ENCODE assay signal across 16 cellular contexts in genomic region chr10:103580422-103580821, GRCh38.
"Had no signal": no experiment of that assay in that cellular context is flagged by ENCODE, and none has a peak within 500 bp of the region (broad histone marks: within the 10 kb centered on the region; RNA-seq: fewer than 3 reads in every experiment).

No MANE protein-coding gene starts in this region.

- DNase-seq: activated CD4-positive, alpha-beta T cell treated with anti-CD3 and anti-CD28 coated beads, Interleukin-2, amount 50 U/mL, for 48 hours; activated CD4-positive, CD25-positive, alpha-beta regulatory T cell treated with anti-CD3 and anti-CD28 coated beads, Interleukin-2, amount 50 U/mL, for 72 hours; activated effector memory CD4-positive, alpha-beta T cell treated with Interleukin-2 at 50 U/mL for 16 hours; activated naive CD4-positive, alpha-beta T cell treated with anti-CD3 and anti-CD28 coated beads, Interleukin-2, amount 50 U/mL, for 16 hours; activated T-cell treated with anti-CD3 and anti-CD28 coated beads, Interleukin-2, amount 50 U/mL, for 4 hours; kidney glomerular epithelial cell; lower lobe of right lung; naive B cell; pancreas; stimulated activated CD4-positive, alpha-beta T cell treated with anti-CD3 and anti-CD28 coated beads, Interleukin-15, amount 100 ng/mL, for 24 hours; stimulated activated CD4-positive, alpha-beta T cell treated with anti-CD3 and anti-CD28 coated beads, Interleukin-4, amount 100 ng/mL, for 1 hour; stimulated activated naive B cell treated with anti-CD40 and anti-IgM and Interleukin-4, amounts not matched to agents 10 μg/mL and 1 μg/mL and 100 μg/mL, for 72 hours; transverse colon had no signal

- H3K27me3 ChIP-seq: pancreas had no signal

- H3K27ac Mint-ChIP-seq: mesothelial cell of epicardium; naive B cell; stimulated activated naive B cell treated with anti-CD40 and anti-IgM and Interleukin-4, amounts not matched to agents 10 μg/mL and 1 μg/mL and 100 μg/mL, for 72 hours had no signal

- ATAC-seq: activated T-cell treated with anti-CD3 and anti-CD28 coated beads, Interleukin-2, amount 50 U/mL, for 4 hours; esophagus mucosa; lower lobe of right lung; pancreas; stimulated activated naive B cell treated with anti-CD40 and anti-IgM and Interleukin-4, amounts not matched to agents 10 μg/mL and 1 μg/mL and 100 μg/mL, for 72 hours had no signal

- H3K9me3 ChIP-seq: lower lobe of right lung, pancreas, transverse colon had no signal

- H3K36me3 Mint-ChIP-seq: naive B cell; stimulated activated naive B cell treated with anti-CD40 and anti-IgM and Interleukin-4, amounts not matched to agents 10 μg/mL and 1 μg/mL and 100 μg/mL, for 72 hours had no signal

- H3K4me3 ChIP-seq: lower lobe of right lung, pancreas, skin epidermis, transverse colon had no signal

- H3K9me3 Mint-ChIP-seq: activated T-cell treated with anti-CD3 and anti-CD28 coated beads, Interleukin-2, amount 50 U/mL, for 4 hours; mesothelial cell of epicardium; naive B cell; stimulated activated naive B cell treated with anti-CD40 and anti-IgM and Interleukin-4, amounts not matched to agents 10 μg/mL and 1 μg/mL and 100 μg/mL, for 72 hours had no signal

- H3K27ac ChIP-seq: lower lobe of right lung, skin epidermis, transverse colon had no signal

- H3K4me3 Mint-ChIP-seq: activated T-cell treated with anti-CD3 and anti-CD28 coated beads, Interleukin-2, amount 50 U/mL, for 4 hours; mesothelial cell of epicardium; naive B cell; stimulated activated naive B cell treated with anti-CD40 and anti-IgM and Interleukin-4, amounts not matched to agents 10 μg/mL and 1 μg/mL and 100 μg/mL, for 72 hours had no signal

- H3K36me3 ChIP-seq: lower lobe of right lung, pancreas, transverse colon had no signal
